In the genomic region with DNA sequence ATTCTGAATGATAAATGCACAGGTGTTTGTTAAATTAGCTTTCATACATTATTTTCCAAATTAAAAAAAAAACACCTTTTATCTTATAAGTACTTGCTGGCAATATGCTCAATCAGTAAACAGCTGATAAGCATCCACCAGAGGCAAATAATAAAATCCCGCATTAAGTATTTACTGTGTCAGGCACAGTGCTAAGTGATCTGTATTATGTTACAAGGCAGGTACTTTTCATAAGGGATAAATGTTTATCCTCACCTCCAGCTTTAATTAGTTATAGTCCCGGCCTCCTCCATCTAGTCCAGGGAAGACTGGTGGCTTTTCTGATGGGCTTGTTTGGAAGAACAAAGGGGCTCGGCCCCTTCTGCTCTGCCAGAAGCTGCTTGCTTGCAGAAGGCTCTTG, we compare ENCODE assay signal across 28 cellular contexts. TPM values are rescaled to one million over a fixed set of nuclear protein-coding genes. Genes with fewer than 3 reads are reported as not detected.
DNase-seq lines count a peak whose midpoint lies in the region; ATAC-seq and TF ChIP-seq lines count a peak whose summit lies in the region.
"Had no signal": no experiment of that assay in that cellular context is flagged by ENCODE, and none has a peak within 500 bp of the region (broad histone marks: within the 10 kb centered on the region; RNA-seq: fewer than 3 reads in every experiment).

No MANE protein-coding gene starts in this region.

- DNase-seq in NCI-H510A treated with DMSO at 0.1 percent for 48 hours (lab: John Stamatoyannopoulos, UW) (peak; percentile 42), NCI-H510A (lab: John Stamatoyannopoulos, UW) (no peak), LNCaP clone FGC (ENCODE audit: low read depth) (peak; percentile 65), NCI-H526 treated with DMSO at 0.1 percent for 48 hours (lab: John Stamatoyannopoulos, UW) (peak; percentile 40), progenitor cell of endocrine pancreas (ENCODE audit: low spot score, unreplicated experiment) (no peak), mucosa of gallbladder (ENCODE audit: low spot score) (no peak)
- DNase-seq: activated CD4-positive, alpha-beta T cell treated with anti-CD3 and anti-CD28 coated beads, Interleukin-2, amount 50 U/mL, for 4 hours; activated CD8-positive, alpha-beta memory T cell treated with anti-CD3 and anti-CD28 coated beads, Interleukin-2, amount 50 U/mL, for 4 hours; activated naive CD4-positive, alpha-beta T cell treated with anti-CD3 and anti-CD28 coated beads, Interleukin-2, amount 10 ng/mL, durations not matched to agents 7 days and 5 days; amygdala; effector CD4-positive, alpha-beta T cell; glutamatergic neuron; HCEC 1CT; islet precursor cell; MG63; natural killer cell; NCI-H1694; Peyer's patch; SHP77 treated with DMSO at 0.1 percent for 48 hours; stimulated activated CD4-positive, alpha-beta T cell treated with anti-CD3 and anti-CD28 coated beads, Interleukin-2, amount 100 ng/mL, for 24 hours; T1000; transverse colon had no signal

- H3K9me3 Mint-ChIP-seq in progenitor cell of endocrine pancreas (ENCODE audit: low read depth), result no peaks in the 10 kb centered on the region
- H3K9me3 Mint-ChIP-seq: activated T-helper 1 cell treated with anti-CD3 and anti-CD28 coated beads, Interleukin-12 subunit alpha, Interleukin-12 subunit beta, Interleukin-2, Interleukin-4 antibody, amounts not matched to agents 30 ng/mL and 10 ng/mL and 1 ng/mL, durations not matched to agents 14 hours and 24 hours and 36 hours; natural killer cell had no signal

- H3K36me3 Mint-ChIP-seq in progenitor cell of endocrine pancreas (ENCODE audit: insufficient read depth), result peaks cover 7% of the 10 kb centered on the region

- H3K4me3 Mint-ChIP-seq in progenitor cell of endocrine pancreas (ENCODE audit: low read depth), result no peak overlapping the region
- H3K4me3 Mint-ChIP-seq: activated naive CD4-positive, alpha-beta T cell treated with anti-CD3 and anti-CD28 coated beads, Interleukin-2, amount 10 ng/mL, durations not matched to agents 7 days and 5 days; activated T-helper 1 cell treated with anti-CD3 and anti-CD28 coated beads, Interleukin-12 subunit alpha, Interleukin-12 subunit beta, Interleukin-2, Interleukin-4 antibody, amounts not matched to agents 30 ng/mL and 10 ng/mL and 1 ng/mL, durations not matched to agents 14 hours and 24 hours and 36 hours; B cell; natural killer cell had no signal

- no peak for ATAC-seq in activated CD4-positive, CD25-positive, alpha-beta regulatory T cell treated with anti-CD3 and anti-CD28 coated beads, Interleukin-2, amount 50 U/mL, for 24 hours
- no peak for ATAC-seq in HG03442 (IDR thresholded peaks at IDR 0.05; ENCODE audit: unreplicated experiment)
- ATAC-seq: K562, natural killer cell had no signal

- H3K4me1 Mint-ChIP-seq in progenitor cell of endocrine pancreas (ENCODE audit: low read depth), result peaks cover 53% of the 10 kb centered on the region

- peak overlapping the region; percentile 43 for H3K27ac Mint-ChIP-seq in progenitor cell of endocrine pancreas
- H3K27ac Mint-ChIP-seq: activated T-helper 1 cell treated with anti-CD3 and anti-CD28 coated beads, Interleukin-12 subunit alpha, Interleukin-12 subunit beta, Interleukin-2, Interleukin-4 antibody, amounts not matched to agents 30 ng/mL and 10 ng/mL and 1 ng/mL, durations not matched to agents 14 hours and 24 hours and 36 hours; B cell had no signal

- no peaks in the 10 kb centered on the region for H3K27me3 Mint-ChIP-seq in progenitor cell of endocrine pancreas
- H3K27me3 Mint-ChIP-seq: activated naive CD4-positive, alpha-beta T cell treated with anti-CD3 and anti-CD28 coated beads, Interleukin-2, amount 10 ng/mL, durations not matched to agents 7 days and 5 days; B cell had no signal

- H3K4me3 ChIP-seq in LNCaP clone FGC (ENCODE audit: low read depth, low read length), result no peak overlapping the region
- H3K4me3 ChIP-seq: breast epithelium, K562, MG63, Peyer's patch, transverse colon had no signal

- TF ChIP-seq CTCF in LNCaP clone FGC (IDR thresholded peaks at IDR 0.05; ENCODE audit: control insufficient read depth, extremely low read depth, insufficient read depth) (no peak), progenitor cell of endocrine pancreas (IDR thresholded peaks at IDR 0.05; ENCODE audit: unreplicated experiment) (no peak)

RNA-seq across cellular contexts. Expression of a gene that starts 40.1 kb away (rescaled TPM):
- total RNA-seq in progenitor cell of endocrine pancreas, result 63.4 and 65.1 TPM in 2 replicates
- total RNA-seq in mucosa of gallbladder, result 41.8 TPM

Comparison
In these comparisons a context has a peak if more than half of its experiments do, and no peak if none do; other contexts are left out.
1. DNase-seq: peak in NCI-H510A treated with DMSO at 0.1 percent for 48 hours (single experiment), LNCaP clone FGC (single experiment) and NCI-H526 treated with DMSO at 0.1 percent for 48 hours (single experiment); none in NCI-H510A (single experiment), progenitor cell of endocrine pancreas (single experiment) and mucosa of gallbladder (single experiment).